In genomic region chr16:87470332-87470731, GRCh38 we compare ENCODE assay signal across 19 cellular contexts. TPM values are rescaled to one million over a fixed set of nuclear protein-coding genes. Genes with fewer than 3 reads are reported as not detected.
DNase-seq lines count a peak whose midpoint lies in the region; ATAC-seq and TF ChIP-seq lines count a peak whose summit lies in the region.
"Had no signal": no experiment of that assay in that cellular context is flagged by ENCODE, and none has a peak within 500 bp of the region (broad histone marks: within the 10 kb centered on the region; RNA-seq: fewer than 3 reads in every experiment).

No MANE protein-coding gene starts in this region.

- H3K27me3 Mint-ChIP-seq in activated CD8-positive, alpha-beta T cell treated with anti-CD3 and anti-CD28 coated beads for 36 hours = no peaks in the 10 kb centered on the region

- TF ChIP-seq POLR2A in vagina (IDR thresholded peaks at IDR 0.05) = no peak

- POLR2A ChIA-PET in activated CD8-positive, alpha-beta T cell treated with anti-CD3 and anti-CD28 coated beads for 36 hours (lab: Charles Lee) = interaction anchor here (0.9 to 1.7 kb wide), 2 partner anchors 10 to 67 kb away, joined by 3 to 6 read pairs; no protein-coding TSS in a partner anchor

- no peak for ATAC-seq in activated CD8-positive, alpha-beta T cell treated with anti-CD3 and anti-CD28 coated beads for 36 hours
- ATAC-seq: GM12878, SK-N-SH treated with all-trans-retinoic acid at 6 μM for 48 hours had no signal

- CTCF ChIA-PET in activated CD8-positive, alpha-beta T cell treated with anti-CD3 and anti-CD28 coated beads for 36 hours (lab: Charles Lee) = no interaction called here

- H3K4me3 ChIP-seq in choroid plexus epithelial cell (ENCODE audit: low read depth, low read length) (no peak overlapping the region), vagina (no peak overlapping the region)
- H3K4me3 ChIP-seq: GM12878 had no signal

- H3K36me3 Mint-ChIP-seq in activated CD8-positive, alpha-beta T cell treated with anti-CD3 and anti-CD28 coated beads for 36 hours (ENCODE audit: low read depth) = no peaks in the 10 kb centered on the region

- DNase-seq in EH (ENCODE audit: low read depth) (peak; percentile 26), M059J (ENCODE audit: low read depth) (peak; percentile 20), choroid plexus epithelial cell (ENCODE audit: low read depth) (peak; percentile 58), vagina (ENCODE audit: extremely low spot score in 2 of 2) (no peak), Ammon's horn (ENCODE audit: low spot score) (no peak), hypothalamus (lab: John Stamatoyannopoulos, UW) (no peak)
- no peak for DNase-seq in activated CD8-positive, alpha-beta T cell treated with anti-CD3 and anti-CD28 coated beads for 36 hours
- DNase-seq: C1 segment of cervical spinal cord, COR-L47, DMS53, GOT3, Kasumi-1, MV-4-11, NCI-H1436, NCI-H345, NCI-H748 treated with DMSO at 0.1 percent for 48 hours, SHP77 had no signal

- H3K9me3 ChIP-seq in vagina = no peaks in the 10 kb centered on the region

- no peaks in the 10 kb centered on the region for H3K27me3 ChIP-seq in vagina

- intact Hi-C loops in vagina (cut with DNase I) = no loop called here
- intact Hi-C loops in activated CD8-positive, alpha-beta T cell treated with anti-CD3 and anti-CD28 coated beads for 36 hours (cut with micrococcal nuclease) = no loop called here

- peaks cover 76% of the 10 kb centered on the region for H3K4me1 ChIP-seq in vagina

- no peak overlapping the region for H3K27ac Mint-ChIP-seq in activated CD8-positive, alpha-beta T cell treated with anti-CD3 and anti-CD28 coated beads for 36 hours

- TF ChIP-seq CTCF in choroid plexus epithelial cell (conservative IDR thresholded peaks at IDR 0.05; ENCODE audit: low read depth, low read length) (no peak), vagina (IDR thresholded peaks at IDR 0.05) (no peak)
- TF ChIP-seq CTCF in activated CD8-positive, alpha-beta T cell treated with anti-CD3 and anti-CD28 coated beads for 36 hours (IDR thresholded peaks at IDR 0.05) = no peak

- H3K9me3 Mint-ChIP-seq in activated CD8-positive, alpha-beta T cell treated with anti-CD3 and anti-CD28 coated beads for 36 hours = no peaks in the 10 kb centered on the region

- no peak overlapping the region for H3K4me3 Mint-ChIP-seq in activated CD8-positive, alpha-beta T cell treated with anti-CD3 and anti-CD28 coated beads for 36 hours

- H3K4me1 Mint-ChIP-seq in activated CD8-positive, alpha-beta T cell treated with anti-CD3 and anti-CD28 coated beads for 36 hours (ENCODE audit: low read depth) = peaks cover 26% of the 10 kb centered on the region

- no peaks in the 10 kb centered on the region for H3K36me3 ChIP-seq in vagina

- H3K27ac ChIP-seq in vagina = peak overlapping the region; percentile 73

RNA-seq across cellular contexts. Expression of gene ZCCHC14, which starts 22.5 kb away (rescaled TPM):
- total RNA-seq in M059J (2014; rRNA removed; shearing (Covaris generic)) = 3.4 and 7.8 TPM in 2 replicates
- 74.2 TPM for total RNA-seq in vagina
- 1 to 10 TPM; 4.6 to 5.9 TPM for total RNA-seq in activated CD8-positive, alpha-beta T cell treated with anti-CD3 and anti-CD28 coated beads for 36 hours

Comparison
In these comparisons a context has a peak if more than half of its experiments do, and no peak if none do; other contexts are left out.
1. DNase-seq: peak in EH (single experiment), M059J (single experiment) and choroid plexus epithelial cell (single experiment); none in vagina (0 of 2), activated CD8-positive, alpha-beta T cell treated with anti-CD3 and anti-CD28 coated beads for 36 hours (single experiment), Ammon's horn (single experiment) and hypothalamus (0 of 51).